Comparison of ENCODE assay signal across 8 cellular contexts in the genomic region with DNA sequence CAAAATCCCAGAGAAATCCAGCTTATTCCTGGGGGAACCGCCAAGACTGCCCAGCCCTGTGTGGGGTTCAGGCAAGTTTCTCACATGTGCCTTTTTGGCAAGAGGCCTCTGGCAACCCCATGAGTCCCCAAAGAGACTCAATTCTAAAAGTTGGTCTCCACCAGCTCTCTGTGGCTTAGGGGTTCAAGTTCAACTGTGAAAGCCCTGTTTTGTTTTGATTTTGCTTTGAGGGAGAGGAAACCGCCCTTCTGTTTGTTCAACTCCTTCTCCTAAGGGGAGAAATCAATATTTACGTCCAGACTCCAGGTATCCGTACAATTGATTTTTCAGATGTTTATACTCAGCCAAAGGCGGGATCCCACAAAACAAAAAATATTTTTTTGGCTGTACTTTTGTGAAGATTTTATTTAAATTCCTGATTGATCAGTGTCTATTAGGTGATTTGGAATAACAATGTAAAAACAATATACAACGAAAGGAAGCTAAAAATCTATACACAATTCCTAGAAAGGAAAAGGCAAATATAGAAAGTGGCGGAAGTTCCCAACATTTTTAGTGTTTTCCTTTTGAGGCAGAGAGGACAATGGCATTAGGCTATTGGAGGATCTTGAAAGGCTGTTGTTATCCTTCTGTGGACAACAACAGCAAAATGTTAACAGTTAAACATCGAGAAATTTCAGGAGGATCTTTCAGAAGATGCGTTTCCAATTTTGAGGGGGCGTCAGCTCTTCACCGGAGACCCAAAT. TPM values are rescaled to one million over a fixed set of nuclear protein-coding genes. Genes with fewer than 3 reads are reported as not detected.
A peak's percentile ranks its signal among the peaks of the same experiment; 100 is the strongest.
DNase-seq lines count a peak whose midpoint lies in the region; ATAC-seq and TF ChIP-seq lines count a peak whose summit lies in the region.

No MANE protein-coding gene starts in this region.

- peak in 2 of 4 donors; percentile 0 to 4 for ATAC-seq in right lobe of liver
- no peak for ATAC-seq in HG03460 (IDR thresholded peaks at IDR 0.05; ENCODE audit: unreplicated experiment)

- peaks cover 10% of the 10 kb centered on the region for H3K36me3 ChIP-seq in mammary epithelial cell (ENCODE audit: insufficient read depth, low read length)
- peaks cover 0 to 12% (median 1%) of the 10 kb centered on the region in 4 donors for H3K36me3 ChIP-seq in right lobe of liver
- no peaks in the 10 kb centered on the region for H3K36me3 ChIP-seq in thymus (ENCODE audit: control insufficient read depth, insufficient read depth)

- no peak for TF ChIP-seq POLR2A in right lobe of liver (IDR thresholded peaks at IDR 0.05)

- dilution Hi-C loops in mammary epithelial cell (cut with HindIII; ENCODE audit: low sequenced_read_pairs) = loop anchor here (10.0 kb wide), 1 partner anchor 64 kb away; no protein-coding TSS in a partner anchor

- intact Hi-C loops in mammary epithelial cell (cut with micrococcal nuclease) (loop anchor here (1.0 to 10.0 kb wide), 2 partner anchors 52 to 214 kb away; partner anchors contain the start of gene CARM1), right lobe of liver (cut with DNase I) (no loop called here)

- POLR2A ChIA-PET in AG04450 (lab: Yijun Ruan, JAX) = interaction anchor here (0.5 to 0.7 kb wide), 2 partner anchors 12 to 13 kb away, joined by 4 to 5 read pairs; no protein-coding TSS in a partner anchor

- CTCF ChIA-PET in AG04450 (lab: Charles Lee) = interaction anchor here (1.1 to 2.1 kb wide), 3 partner anchors 38 to 153 kb away, joined by 4 to 7 read pairs (median 4); no protein-coding TSS in a partner anchor
- CTCF ChIA-PET in mammary epithelial cell (lab: Charles Lee; ENCODE audit: low non-redundant PET) = interaction anchor here (0.7 kb wide), 1 partner anchor 53 kb away, joined by 3 read pairs; no protein-coding TSS in a partner anchor

- DNase-seq in AG04450 (ENCODE audit: low read depth, low spot score) (no peak), mammary epithelial cell (no peak), right lobe of liver (peak in 1 of 3 donors; percentile 67), AG08395 (ENCODE audit: low spot score) (no peak)
- no peak for DNase-seq in Jurkat, Clone E6-1 (ENCODE audit: low read depth, low spot score)
- DNase-seq in activated CD4-positive, alpha-beta T cell treated with anti-CD3 and anti-CD28 coated beads for 1 hour = no peak

- H3K27me3 ChIP-seq in AG04450 (ENCODE audit: control insufficient read depth, insufficient read depth, low read length) (no peaks in the 10 kb centered on the region), mammary epithelial cell (ENCODE audit: insufficient read depth, low read length) (no peaks in the 10 kb centered on the region), right lobe of liver (no peaks in the 10 kb centered on the region), thymus (ENCODE audit: control insufficient read depth, insufficient read depth) (no peaks in the 10 kb centered on the region)

- WGBS in mammary epithelial cell (ENCODE audit: low coverage, missing lambda C conversion rate) = 6% methylated on average over 9 of the region's 11 CpGs
- 8% methylated on average over 11 of the region's 11 CpGs for WGBS in right lobe of liver (ENCODE audit: insufficient coverage, low coverage, low lambda C conversion rate, missing lambda C conversion rate)
- WGBS in thymus = 52% methylated on average over 11 of the region's 11 CpGs

- H3K27ac ChIP-seq in AG04450 (ENCODE audit: low read depth, low read length) (peak overlapping the region; percentile 95), mammary epithelial cell (ENCODE audit: insufficient read depth, low read depth, low read length) (peak overlapping the region; percentile 100), right lobe of liver (peak overlapping the region; percentile 97 to 99 (median 99)), thymus (ENCODE audit: low read depth) (no peak overlapping the region)

- in situ Hi-C loops in mammary epithelial cell (cut with MboI; ENCODE audit: low sequenced_read_pairs in 2 of 2) = no loop called here

- peak overlapping the region; percentile 40 for H2AFZ ChIP-seq in mammary epithelial cell (ENCODE audit: low read depth, low read length)

- H3K4me2 ChIP-seq in mammary epithelial cell (ENCODE audit: insufficient read depth, low read depth, low read length) = peak overlapping the region; percentile 89

- TF ChIP-seq CTCF in AG04450 (IDR thresholded peaks at IDR 0.05; ENCODE audit: low read depth, low read length) (no peak), mammary epithelial cell (conservative IDR thresholded peaks at IDR 0.05 in 1 of 2, IDR thresholded peaks at IDR 0.05 in 1 of 2; ENCODE audit: extremely low read depth in 1 of 2, insufficient read depth in 1 of 2, low read depth in 1 of 2, low read length in 2 of 2) (no peak), right lobe of liver (IDR thresholded peaks at IDR 0.05) (no peak)

- peaks cover 45% of the 10 kb centered on the region for H3K79me2 ChIP-seq in mammary epithelial cell (ENCODE audit: insufficient read depth, low read length)

- no peaks in the 10 kb centered on the region for H4K20me1 ChIP-seq in mammary epithelial cell (ENCODE audit: insufficient read depth, low read length)

- no peaks in the 10 kb centered on the region; the same call in 1 of the 2 replicates for H3K9me3 ChIP-seq in AG04450 (ENCODE audit: control insufficient read depth, insufficient read depth, low read length)
- H3K9me3 ChIP-seq in mammary epithelial cell (replicated peaks; ENCODE audit: insufficient read depth, low read length) = no peaks in the 10 kb centered on the region
- H3K9me3 ChIP-seq in right lobe of liver = no peaks in the 10 kb centered on the region
- H3K9me3 ChIP-seq in thymus (ENCODE audit: control insufficient read depth) = no peaks in the 10 kb centered on the region

- H3K9ac ChIP-seq in mammary epithelial cell (ENCODE audit: insufficient read depth, low read length) = peak overlapping the region; percentile 96

- peaks cover 32% of the 10 kb centered on the region for H3K4me1 ChIP-seq in mammary epithelial cell (ENCODE audit: insufficient read depth, low read length)
- H3K4me1 ChIP-seq in right lobe of liver = peaks cover 0 to 71% (median 24%) of the 10 kb centered on the region in 4 donors
- peaks cover 9% of the 10 kb centered on the region for H3K4me1 ChIP-seq in thymus (ENCODE audit: control insufficient read depth, insufficient read depth, low read length)

- peak overlapping the region; percentile 86 for H3K4me3 ChIP-seq in AG04450 (ENCODE audit: low read depth, low read length)
- peak overlapping the region; percentile 87 for H3K4me3 ChIP-seq in Jurkat, Clone E6-1 (ENCODE audit: low read length)
- H3K4me3 ChIP-seq in mammary epithelial cell (replicated peaks in 1 of 3; ENCODE audit: insufficient read depth in 1 of 3, low read depth in 2 of 3, low read length in 3 of 3) = peak overlapping the region; percentile 85 to 89 (median 87)
- peak overlapping the region; percentile 85 to 97 (median 90) for H3K4me3 ChIP-seq in right lobe of liver
- H3K4me3 ChIP-seq in thymus (ENCODE audit: low read length) = peak overlapping the region; percentile 79

- TSS peak; percentile 18 for BruUV-seq in mammary epithelial cell (replicated peaks; lab: Mats Ljungman, UMichigan)

RNA-seq across cellular contexts. Expression of gene LDLR, which starts 0.6 kb away (rescaled TPM):
- polyA plus RNA-seq in AG04450 (2011; rRNA removed) = 49.6 and 59.7 TPM in 2 replicates
- 56.5 and 80.4 TPM in 2 replicates for polyA minus RNA-seq in AG04450 (2011; rRNA and poly(A)+ RNA removed)
- 25.4 TPM for polyA plus RNA-seq in Jurkat, Clone E6-1 (2012; ENCODE audit: insufficient read depth, insufficient read length)
- total RNA-seq in mammary epithelial cell = 100 to 1,000 TPM; 250 to 288 TPM
- polyA plus RNA-seq in mammary epithelial cell = 259 TPM
- polyA minus RNA-seq in mammary epithelial cell = 470 TPM
- 100 to 1,000 TPM in 1 of 6 experiments, 10 to 100 TPM in 4, 1 to 10 TPM in 1; 8.6 to 117 (median 26.8) TPM for total RNA-seq in right lobe of liver
- polyA plus RNA-seq in thymus = 7.5 TPM
